Comparison of ENCODE assay signal across 10 cellular contexts in the genomic region with DNA sequence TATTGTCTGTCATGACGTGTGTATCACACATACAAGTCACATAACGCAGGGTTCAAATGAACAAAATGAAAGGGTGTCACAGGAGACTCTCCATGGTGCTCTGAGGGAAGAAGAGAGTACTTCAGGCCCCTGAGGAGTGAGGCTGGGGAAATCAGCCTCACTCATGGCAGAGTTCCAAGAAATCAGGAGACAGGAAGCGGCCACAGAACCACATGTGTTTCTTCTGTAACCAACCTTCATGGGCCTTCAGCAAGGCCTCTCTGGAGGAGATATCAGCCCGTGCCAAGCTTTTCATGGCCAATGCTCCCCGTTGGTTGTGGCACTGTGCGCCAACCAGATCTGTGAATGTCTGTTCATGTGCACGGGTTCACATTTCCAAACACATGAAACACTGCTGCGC.
A peak's percentile ranks its signal among the peaks of the same experiment; 100 is the strongest.
DNase-seq lines count a peak whose midpoint lies in the region; ATAC-seq and FAIRE-seq lines count a peak whose summit lies in the region.
"Had no signal": no experiment of that assay in that cellular context is flagged by ENCODE, and none has a peak within 500 bp of the region (broad histone marks: within the 10 kb centered on the region; RNA-seq: fewer than 3 reads in every experiment).

No MANE protein-coding gene starts in this region.

- no peaks in the 10 kb centered on the region for H3K36me3 ChIP-seq in small intestine (ENCODE audit: control insufficient read depth in 2 of 2, insufficient read depth in 2 of 2, low read length in 2 of 2)

- 61 to 71% (median 65%) methylated on average over 8 of the region's 8 CpGs for WGBS in small intestine, 3 donors

- no peaks in the 10 kb centered on the region for H3K27me3 ChIP-seq in small intestine (ENCODE audit: control insufficient read depth in 2 of 2, insufficient read depth in 2 of 2, low read length in 2 of 2)

- peak; percentile 10 for DNase-seq in activated gamma-delta T cell treated with Interleukin-2 at 50 U/mL for 16 hours
- no peak for DNase-seq in activated gamma-delta T cell (lab: John Stamatoyannopoulos, UW)
- peak; percentile 22 for DNase-seq in NCI-H510A (lab: John Stamatoyannopoulos, UW)
- peak; percentile 25 for DNase-seq in central memory CD4-positive, alpha-beta T cell
- DNase-seq in small intestine, result peak; percentile 8
- no peak for DNase-seq in 8988T
- DNase-seq in NCI-H2227 treated with DMSO at 0.1 percent for 48 hours (lab: John Stamatoyannopoulos, UW), result no peak
- DNase-seq: retina had no signal

- no peak for ATAC-seq in GM19035 (IDR thresholded peaks at IDR 0.05; ENCODE audit: unreplicated experiment)

- H3K4me1 ChIP-seq in small intestine (ENCODE audit: control insufficient read depth in 2 of 2, insufficient read depth in 1 of 2, low read depth in 1 of 2, low read length in 1 of 2), result no peaks in the 10 kb centered on the region

- no peaks in the 10 kb centered on the region for H3K9me3 ChIP-seq in small intestine (ENCODE audit: control insufficient read depth, low read depth)

- no peak overlapping the region for H3K4me3 ChIP-seq in small intestine (ENCODE audit: low read depth in 1 of 2, low read length in 2 of 2)

- no peak overlapping the region for H3K27ac ChIP-seq in small intestine (ENCODE audit: low read depth in 1 of 2, low read length in 1 of 2)

- no peak for FAIRE-seq in small intestine (lab: Jason Lieb, UNC)
- FAIRE-seq: G401.6 had no signal

Comparison
In these comparisons a context has a peak if more than half of its experiments do, and no peak if none do; other contexts are left out.
1. DNase-seq: peak in activated gamma-delta T cell treated with Interleukin-2 at 50 U/mL for 16 hours (single experiment), NCI-H510A (single experiment), central memory CD4-positive, alpha-beta T cell (single experiment) and small intestine (single experiment); none in activated gamma-delta T cell (single experiment), 8988T (single experiment) and NCI-H2227 treated with DMSO at 0.1 percent for 48 hours (single experiment).